In the genomic region with DNA sequence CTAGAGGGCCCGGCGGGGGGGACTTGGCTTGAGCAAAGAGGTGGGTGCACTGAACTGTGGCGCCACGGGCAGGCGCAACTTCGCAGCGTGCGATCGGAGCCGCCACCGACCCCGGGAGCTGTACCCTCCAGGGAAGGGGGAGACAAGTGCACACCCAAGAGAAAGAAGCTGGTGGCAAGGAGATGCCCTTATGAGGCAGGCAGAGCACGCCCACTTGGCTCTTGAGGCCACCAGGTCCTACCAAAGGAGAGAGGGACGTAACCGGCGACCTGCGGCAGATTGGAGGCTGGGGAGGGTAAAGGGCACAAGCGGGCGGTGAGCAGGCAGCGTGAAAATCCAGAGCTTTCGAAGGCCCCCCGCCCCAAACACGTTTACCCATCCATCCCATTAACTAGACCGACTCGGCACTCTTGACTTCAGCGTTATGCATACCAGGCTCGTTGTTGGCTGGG, we compare ENCODE assay signal across 8 cellular contexts.
DNase-seq lines count a peak whose midpoint lies in the region; ATAC-seq and TF ChIP-seq lines count a peak whose summit lies in the region.

No MANE protein-coding gene starts in this region.

- no peak for ATAC-seq in central memory CD8-positive, alpha-beta T cell (replicated peaks; ENCODE audit: extremely low read depth, poor library complexity, severe bottlenecking)

- no peaks in the 10 kb centered on the region for H3K9me3 Mint-ChIP-seq in central memory CD8-positive, alpha-beta T cell
- H3K9me3 Mint-ChIP-seq in nephron progenitor cell = no peaks in the 10 kb centered on the region

- DNase-seq in NCI-H2081 (lab: John Stamatoyannopoulos, UW) (peak; percentile 42 to 76), NCI-H2081 treated with DMSO at 0.1 percent for 48 hours (lab: John Stamatoyannopoulos, UW) (no peak), NCI-H1105 (lab: John Stamatoyannopoulos, UW) (peak; percentile 80), nephron progenitor cell (no peak), DMS153 (lab: John Stamatoyannopoulos, UW) (no peak), GOT3 (lab: John Stamatoyannopoulos, UW) (no peak), NCI-H1436 (lab: John Stamatoyannopoulos, UW) (no peak)
- no peak for DNase-seq in central memory CD8-positive, alpha-beta T cell (ENCODE audit: low spot score in 2 of 2)

- peaks cover 28% of the 10 kb centered on the region for H3K36me3 Mint-ChIP-seq in central memory CD8-positive, alpha-beta T cell (ENCODE audit: insufficient read depth)
- no peaks in the 10 kb centered on the region for H3K36me3 Mint-ChIP-seq in nephron progenitor cell (ENCODE audit: low read depth)

- H3K27ac Mint-ChIP-seq in central memory CD8-positive, alpha-beta T cell (ENCODE audit: low read depth) = peak overlapping the region; percentile 89
- H3K27ac Mint-ChIP-seq in nephron progenitor cell = no peak overlapping the region

- peaks cover 47% of the 10 kb centered on the region for H3K4me1 Mint-ChIP-seq in central memory CD8-positive, alpha-beta T cell
- peaks cover 55% of the 10 kb centered on the region for H3K4me1 Mint-ChIP-seq in nephron progenitor cell

- H3K27me3 Mint-ChIP-seq in central memory CD8-positive, alpha-beta T cell = peaks cover 84% of the 10 kb centered on the region
- H3K27me3 Mint-ChIP-seq in nephron progenitor cell (ENCODE audit: low read depth, poor library complexity) = peaks cover 95% of the 10 kb centered on the region

- no peak for TF ChIP-seq CTCF in nephron progenitor cell (IDR thresholded peaks at IDR 0.05)

- peak overlapping the region; percentile 83 for H3K4me3 Mint-ChIP-seq in central memory CD8-positive, alpha-beta T cell
- H3K4me3 Mint-ChIP-seq in nephron progenitor cell = peak overlapping the region; percentile 85

Comparison
In these comparisons a context has a peak if more than half of its experiments do, and no peak if none do; other contexts are left out.
1. DNase-seq: peak in NCI-H2081 (2 of 2) and NCI-H1105 (single experiment); none in NCI-H2081 treated with DMSO at 0.1 percent for 48 hours (single experiment), central memory CD8-positive, alpha-beta T cell (0 of 2), nephron progenitor cell (single experiment), DMS153 (single experiment), GOT3 (single experiment) and NCI-H1436 (single experiment).